ENCODE assay signal across 8 cellular contexts in genomic region chr6:90478789-90479602, GRCh38.
A peak's percentile ranks its signal among the peaks of the same experiment; 100 is the strongest.
DNase-seq lines count a peak whose midpoint lies in the region; ATAC-seq lines count a peak whose summit lies in the region.

No MANE protein-coding gene starts in this region.

- peak overlapping the region; percentile 15 for H3K27ac Mint-ChIP-seq in activated CD8-positive, alpha-beta T cell treated with anti-CD3 and anti-CD28 coated beads, Interleukin-2, amount 10 ng/mL, durations not matched to agents 7 days and 5 days

- H3K27me3 Mint-ChIP-seq in activated CD8-positive, alpha-beta T cell treated with anti-CD3 and anti-CD28 coated beads, Interleukin-2, amount 10 ng/mL, durations not matched to agents 7 days and 5 days (ENCODE audit: low read depth) = no peaks in the 10 kb centered on the region

- H3K27me3 ChIP-seq in effector memory CD4-positive, alpha-beta T cell (replicated peaks; ENCODE audit: control insufficient read depth, insufficient read depth, low read length, poor library complexity, severe bottlenecking) = no peaks in the 10 kb centered on the region
- peaks cover 4 to 5% of the 10 kb centered on the region in 2 experiments for H3K27me3 ChIP-seq in mesenchymal stem cell (ENCODE audit: control insufficient read depth in 1 of 2, insufficient read depth in 1 of 2, low read length in 2 of 2)

- H3K4me1 ChIP-seq in effector memory CD4-positive, alpha-beta T cell (ENCODE audit: control insufficient read depth, insufficient read depth, low read length, poor library complexity, severe bottlenecking) = peaks cover 10% of the 10 kb centered on the region
- H3K4me1 ChIP-seq in mesenchymal stem cell (ENCODE audit: control insufficient read depth, insufficient read depth, low read depth, low read length) = no peaks in the 10 kb centered on the region

- H2BK15ac ChIP-seq in mesenchymal stem cell (ENCODE audit: low read depth, poor library complexity, severe bottlenecking) = no peak overlapping the region

- no peaks in the 10 kb centered on the region for H3K9me3 Mint-ChIP-seq in activated CD8-positive, alpha-beta T cell treated with anti-CD3 and anti-CD28 coated beads, Interleukin-2, amount 10 ng/mL, durations not matched to agents 7 days and 5 days (ENCODE audit: insufficient read depth)

- DNase-seq in DMS 273 (lab: John Stamatoyannopoulos, UW; ENCODE audit: unreplicated experiment) (peak; percentile 95), HUDEP-2 (lab: John Stamatoyannopoulos, UW; ENCODE audit: unreplicated experiment in 76 of 76) (peak in 73 of 76 experiments; percentile 41 to 94 (median 82)), mesenchymal stem cell (peak; percentile 94)
- DNase-seq in NK-92 treated with Interleukin-12 subunit alpha and Interleukin-12 subunit beta, amount 100 ng/mL, for 24 hours (lab: John Stamatoyannopoulos, UW) = peak; percentile 85
- DNase-seq in activated CD8-positive, alpha-beta T cell treated with anti-CD3 and anti-CD28 coated beads, Interleukin-2, amount 10 ng/mL, durations not matched to agents 7 days and 5 days = peak; percentile 86
- DNase-seq in effector memory CD4-positive, alpha-beta T cell = peak; percentile 71 to 74 (median 72)
- DNase-seq in stimulated activated CD8-positive, alpha-beta memory T cell treated with anti-CD3 and anti-CD28 coated beads, Interleukin-2, amount 100 ng/mL, for 48 hours (ENCODE audit: low read depth in 2 of 2) = peak; percentile 73

- CTCF ChIA-PET in activated CD8-positive, alpha-beta T cell treated with anti-CD3 and anti-CD28 coated beads, Interleukin-2, amount 10 ng/mL, durations not matched to agents 7 days and 5 days (lab: Charles Lee) = interaction anchor here (0.6 to 12.0 kb wide), 79 partner anchors 9 to 1107 kb away, joined by 3 to 253 read pairs (median 4); partner anchors contain the start of genes ANKRD6 and BACH2

- H3K9me3 ChIP-seq in effector memory CD4-positive, alpha-beta T cell (ENCODE audit: control insufficient read depth, low read length) = no peaks in the 10 kb centered on the region
- no peaks in the 10 kb centered on the region for H3K9me3 ChIP-seq in mesenchymal stem cell (ENCODE audit: control insufficient read depth, low read length)

- no peak overlapping the region for H3K9ac ChIP-seq in mesenchymal stem cell (ENCODE audit: low read length)

- H3K4me2 ChIP-seq in mesenchymal stem cell (ENCODE audit: low read length, poor library complexity, severe bottlenecking) = no peak overlapping the region

- no peak overlapping the region for H4K91ac ChIP-seq in mesenchymal stem cell (ENCODE audit: low read length)

- peak; percentile 81 for ATAC-seq in GM21526 (IDR thresholded peaks at IDR 0.05; ENCODE audit: low FRiP score, unreplicated experiment)
- ATAC-seq in activated CD8-positive, alpha-beta T cell treated with anti-CD3 and anti-CD28 coated beads, Interleukin-2, amount 10 ng/mL, durations not matched to agents 7 days and 5 days = peak; percentile 94

- no peaks in the 10 kb centered on the region for H3K36me3 Mint-ChIP-seq in activated CD8-positive, alpha-beta T cell treated with anti-CD3 and anti-CD28 coated beads, Interleukin-2, amount 10 ng/mL, durations not matched to agents 7 days and 5 days (ENCODE audit: low read depth)

- H3K4me1 Mint-ChIP-seq in activated CD8-positive, alpha-beta T cell treated with anti-CD3 and anti-CD28 coated beads, Interleukin-2, amount 10 ng/mL, durations not matched to agents 7 days and 5 days (ENCODE audit: low read depth) = peaks cover 57% of the 10 kb centered on the region

- H4K8ac ChIP-seq in mesenchymal stem cell (ENCODE audit: low read length) = no peak overlapping the region

- no peak overlapping the region for H2BK120ac ChIP-seq in mesenchymal stem cell (ENCODE audit: low read depth, low read length)

- H2AK5ac ChIP-seq in mesenchymal stem cell (ENCODE audit: low read length, severe bottlenecking) = no peak overlapping the region

- H3K4me3 Mint-ChIP-seq in activated CD8-positive, alpha-beta T cell treated with anti-CD3 and anti-CD28 coated beads, Interleukin-2, amount 10 ng/mL, durations not matched to agents 7 days and 5 days = no peak overlapping the region

- no peak overlapping the region for H3K4me3 ChIP-seq in effector memory CD4-positive, alpha-beta T cell (ENCODE audit: insufficient read depth, low read depth, low read length, poor library complexity, severe bottlenecking)
- H3K4me3 ChIP-seq in mesenchymal stem cell (ENCODE audit: insufficient read depth in 1 of 2, low read depth in 1 of 2, low read length in 2 of 2) = peak overlapping the region in 1 of 2 experiments; percentile 3

- H2BK5ac ChIP-seq in mesenchymal stem cell (ENCODE audit: low read depth, low read length, poor library complexity, severe bottlenecking) = no peak overlapping the region

- no peak overlapping the region for H3K18ac ChIP-seq in mesenchymal stem cell (ENCODE audit: low read depth in 1 of 2, low read length in 2 of 2)

- no peak overlapping the region for H3K4ac ChIP-seq in mesenchymal stem cell (ENCODE audit: low read depth in 1 of 2, low read length in 2 of 2)

- H3K14ac ChIP-seq in mesenchymal stem cell (ENCODE audit: low read length in 2 of 2) = no peak overlapping the region

- H2BK12ac ChIP-seq in mesenchymal stem cell (ENCODE audit: low read length in 2 of 2) = no peak overlapping the region

- POLR2A ChIA-PET in activated CD8-positive, alpha-beta T cell treated with anti-CD3 and anti-CD28 coated beads, Interleukin-2, amount 10 ng/mL, durations not matched to agents 7 days and 5 days (lab: Charles Lee) = interaction anchor here (1.0 to 1.5 kb wide), 4 partner anchors 77 to 190 kb away, joined by 4 to 9 read pairs (median 5); no protein-coding TSS in a partner anchor

- WGBS in mesenchymal stem cell = 43% methylated on average over 8 of the region's 15 CpGs

- H3K27ac ChIP-seq in effector memory CD4-positive, alpha-beta T cell (ENCODE audit: insufficient read depth, low read length, poor library complexity, severe bottlenecking) = no peak overlapping the region
- H3K27ac ChIP-seq in mesenchymal stem cell (ENCODE audit: low read length, poor library complexity, severe bottlenecking) = no peak overlapping the region

- no peaks in the 10 kb centered on the region for H3K36me3 ChIP-seq in effector memory CD4-positive, alpha-beta T cell (ENCODE audit: control insufficient read depth, insufficient read depth, low read length)
- no peaks in the 10 kb centered on the region for H3K36me3 ChIP-seq in mesenchymal stem cell (ENCODE audit: control insufficient read depth in 1 of 2, insufficient read depth in 2 of 2, low read depth in 1 of 2, low read length in 2 of 2)

- no peaks in the 10 kb centered on the region for H3K79me1 ChIP-seq in mesenchymal stem cell (replicated peaks; ENCODE audit: low read length, poor library complexity, severe bottlenecking)

- H3K23ac ChIP-seq in mesenchymal stem cell (ENCODE audit: low read length in 2 of 2) = no peak overlapping the region

- no peak overlapping the region for H2AFZ ChIP-seq in mesenchymal stem cell (ENCODE audit: low read depth, low read length)
